In the genomic region with DNA sequence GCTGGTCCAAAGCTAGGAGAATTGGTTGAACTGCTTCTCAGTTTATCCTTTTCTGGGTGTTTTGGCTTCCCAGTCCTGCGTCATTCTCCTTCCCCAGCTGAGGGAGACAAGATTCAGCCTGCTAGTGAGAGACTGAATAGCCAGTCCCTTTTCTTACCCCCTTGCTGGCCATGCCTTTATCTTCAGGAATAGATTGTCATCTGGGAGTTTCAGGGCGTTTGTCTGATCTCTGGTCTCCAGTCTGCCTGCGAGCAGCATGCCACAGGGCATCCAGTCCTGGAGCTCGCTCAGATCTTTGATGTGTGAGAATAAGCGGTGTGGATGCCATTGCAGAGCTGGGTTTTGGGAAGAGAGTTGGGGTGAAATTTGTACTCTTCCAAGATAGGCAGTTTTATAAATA, we compare ENCODE assay signal across 21 cellular contexts. TPM values are rescaled to one million over a fixed set of nuclear protein-coding genes. Genes with fewer than 3 reads are reported as not detected.
"Had no signal": no experiment of that assay in that cellular context is flagged by ENCODE, and none has a peak within 500 bp of the region (broad histone marks: within the 10 kb centered on the region; RNA-seq: fewer than 3 reads in every experiment).

No MANE protein-coding gene starts in this region.

- H3K27ac Mint-ChIP-seq: activated B cell treated with CpG ODN at 0.5 μM for 24 hours; activated CD4-positive, alpha-beta T cell treated with anti-CD3 and anti-CD28 coated beads, Interleukin-2, amount 10 ng/mL, durations not matched to agents 24 days and 14 days; activated naive CD8-positive, alpha-beta T cell treated with anti-CD3 and anti-CD28 coated beads, Interleukin-2, amount 10 ng/mL, durations not matched to agents 7 days and 5 days; immature natural killer cell; progenitor cell of endocrine pancreas; type B pancreatic cell had no signal

- H3K27me3 ChIP-seq: brain microvascular endothelial cell, right atrium auricular region had no signal

- H3K27ac ChIP-seq: brain microvascular endothelial cell, right atrium auricular region had no signal

- ATAC-seq: naive thymus-derived CD8-positive, alpha-beta T cell had no signal

- H3K4me3 Mint-ChIP-seq: activated B cell treated with CpG ODN at 0.5 μM for 24 hours; activated CD4-positive, alpha-beta T cell treated with anti-CD3 and anti-CD28 coated beads, Interleukin-2, amount 10 ng/mL, durations not matched to agents 24 days and 14 days; activated naive CD8-positive, alpha-beta T cell treated with anti-CD3 and anti-CD28 coated beads, Interleukin-2, amount 10 ng/mL, durations not matched to agents 7 days and 5 days; immature natural killer cell; type B pancreatic cell had no signal

- H3K9me3 Mint-ChIP-seq: activated B cell treated with CpG ODN at 0.5 μM for 24 hours; activated CD4-positive, alpha-beta T cell treated with anti-CD3 and anti-CD28 coated beads, Interleukin-2, amount 10 ng/mL, durations not matched to agents 24 days and 14 days; activated naive CD8-positive, alpha-beta T cell treated with anti-CD3 and anti-CD28 coated beads, Interleukin-2, amount 10 ng/mL, durations not matched to agents 7 days and 5 days; naive thymus-derived CD8-positive, alpha-beta T cell; type B pancreatic cell had no signal

- H3K9me3 ChIP-seq: right atrium auricular region had no signal

- H3K27me3 Mint-ChIP-seq: progenitor cell of endocrine pancreas, type B pancreatic cell had no signal

- H3K36me3 ChIP-seq: brain microvascular endothelial cell, right atrium auricular region had no signal

- FAIRE-seq: frontal cortex had no signal

- H3K36me3 Mint-ChIP-seq: activated naive CD8-positive, alpha-beta T cell treated with anti-CD3 and anti-CD28 coated beads, Interleukin-2, amount 10 ng/mL, durations not matched to agents 7 days and 5 days; immature natural killer cell; naive thymus-derived CD8-positive, alpha-beta T cell had no signal

- H3K4me3 ChIP-seq: lung, right atrium auricular region had no signal

- DNase-seq: activated B cell treated with CpG ODN at 0.5 μM for 24 hours; activated CD4-positive, alpha-beta T cell treated with anti-CD3 and anti-CD28 coated beads, Interleukin-2, amount 10 ng/mL, durations not matched to agents 24 days and 14 days; activated CD8-positive, alpha-beta memory T cell treated with anti-CD3 and anti-CD28 coated beads, Interleukin-2, amount 50 U/mL, for 48 hours; activated naive CD4-positive, alpha-beta T cell; activated naive CD8-positive, alpha-beta T cell treated with anti-CD3 and anti-CD28 coated beads, Interleukin-2, amount 10 ng/mL, durations not matched to agents 7 days and 5 days; brain microvascular endothelial cell; cortex of kidney; effector CD4-positive, alpha-beta T cell; head of caudate nucleus; immature natural killer cell; naive thymus-derived CD8-positive, alpha-beta T cell; nucleus accumbens; stimulated activated CD4-positive, alpha-beta T cell treated with anti-CD3 and anti-CD28 coated beads, Interleukin-4, amount 100 ng/mL, for 24 hours; stimulated activated naive CD4-positive, alpha-beta T cell; substantia nigra; T-helper 2 cell had no signal

RNA-seq across cellular contexts. Expression of a gene that starts 5.8 kb away (rescaled TPM):
- polyA plus RNA-seq: immature natural killer cell had no signal
